Comparison of ENCODE assay signal across 8 cellular contexts in genomic region chr16:70267516-70267915, GRCh38. TPM values are rescaled to one million over a fixed set of nuclear protein-coding genes. Genes with fewer than 3 reads are reported as not detected.
DNase-seq lines count a peak whose midpoint lies in the region; ATAC-seq and TF ChIP-seq lines count a peak whose summit lies in the region.

No MANE protein-coding gene starts in this region.

- intact Hi-C loops in vagina (cut with DNase I) = no loop called here

- no peaks in the 10 kb centered on the region for H3K9me3 Mint-ChIP-seq in activated T-cell treated with anti-CD3 and anti-CD28 coated beads, Interleukin-2, amount 50 U/mL, for 24 hours

- ATAC-seq in HG03460 (IDR thresholded peaks at IDR 0.05; ENCODE audit: unreplicated experiment) (no peak), HG02970 (IDR thresholded peaks at IDR 0.05; ENCODE audit: low FRiP score, unreplicated experiment) (no peak)

- peaks cover 10 to 93% of the 10 kb centered on the region in 2 donors for H3K36me3 ChIP-seq in vagina

- H3K27ac ChIP-seq in vagina = no peak overlapping the region

- TF ChIP-seq CTCF in WI38 (IDR thresholded peaks at IDR 0.05; ENCODE audit: low read depth, low read length) (peak; percentile 72), vagina (IDR thresholded peaks at IDR 0.05) (peak in 2 of 3 experiments; percentile 27 to 36)

- TF ChIP-seq EP300 in Ishikawa (IDR thresholded peaks at IDR 0.05; ENCODE audit: borderline replicate concordance) = no peak

- H3K4me3 ChIP-seq in WI38 (ENCODE audit: low read depth, low read length) (no peak overlapping the region), vagina (no peak overlapping the region)

- peaks cover 90% of the 10 kb centered on the region for H3K36me3 Mint-ChIP-seq in activated T-cell treated with anti-CD3 and anti-CD28 coated beads, Interleukin-2, amount 50 U/mL, for 24 hours (ENCODE audit: low read depth)

- H3K27me3 ChIP-seq in vagina = no peaks in the 10 kb centered on the region

- no peaks in the 10 kb centered on the region for H3K9me3 ChIP-seq in vagina

- no peak overlapping the region for H3K4me3 Mint-ChIP-seq in activated T-cell treated with anti-CD3 and anti-CD28 coated beads, Interleukin-2, amount 50 U/mL, for 24 hours

- DNase-seq in activated T-cell treated with anti-CD3 and anti-CD28 coated beads, Interleukin-2, amount 50 U/mL, for 1 hour = peak; percentile 27
- DNase-seq in activated T-cell treated with anti-CD3 and anti-CD28 coated beads, Interleukin-2, amount 50 U/mL, for 24 hours = no peak
- DNase-seq in iPS-NIHi7 (ENCODE audit: extremely low spot score) = peak; percentile 80
- no peak for DNase-seq in vagina (ENCODE audit: extremely low spot score in 2 of 2)

- no peak for TF ChIP-seq POLR2A in vagina (IDR thresholded peaks at IDR 0.05)

- no peaks in the 10 kb centered on the region for H3K4me1 Mint-ChIP-seq in activated T-cell treated with anti-CD3 and anti-CD28 coated beads, Interleukin-2, amount 50 U/mL, for 24 hours (ENCODE audit: low read depth)

- TF ChIP-seq RAD21 in Ishikawa (IDR thresholded peaks at IDR 0.05; ENCODE audit: low read depth) = 0 out of 2 replicates have a peak, but pooled peaks have one; percentile 20

- no peak overlapping the region for H3K27ac Mint-ChIP-seq in activated T-cell treated with anti-CD3 and anti-CD28 coated beads, Interleukin-2, amount 50 U/mL, for 24 hours

- no peaks in the 10 kb centered on the region for H3K4me1 ChIP-seq in vagina

- no peaks in the 10 kb centered on the region for H3K27me3 Mint-ChIP-seq in activated T-cell treated with anti-CD3 and anti-CD28 coated beads, Interleukin-2, amount 50 U/mL, for 24 hours

TF ChIP-seq in Ishikawa, 13 proteins besides CTCF, POLR2A, EP300 and RAD21:
- no peak for TF ChIP-seq USF1 (IDR thresholded peaks at IDR 0.05)
- no peak for TF ChIP-seq TAF1 (IDR thresholded peaks at IDR 0.05; ENCODE audit: low read depth)

RNA-seq across cellular contexts. Expression of gene EXOSC6, which starts 15.8 kb away (rescaled TPM):
- total RNA-seq in vagina = 19.2 TPM

RNA-seq across cellular contexts. Expression of gene AARS1, which starts 21.8 kb away (rescaled TPM):
- total RNA-seq in vagina = 54.3 TPM

RNA-seq across cellular contexts. Expression of gene DDX19B, which starts 31.5 kb away (rescaled TPM):
- 47.6 TPM for total RNA-seq in vagina

Comparison
In these comparisons a context has a peak if more than half of its experiments do, and no peak if none do; other contexts are left out.
1. DNase-seq: peak in activated T-cell treated with anti-CD3 and anti-CD28 coated beads, Interleukin-2, amount 50 U/mL, for 1 hour (single experiment) and iPS-NIHi7 (single experiment); none in activated T-cell treated with anti-CD3 and anti-CD28 coated beads, Interleukin-2, amount 50 U/mL, for 24 hours (single experiment) and vagina (0 of 2).